ENCODE assay signal across 2 cellular contexts in genomic region chr9:34387239-34387638, GRCh38.
TF ChIP-seq lines count a peak whose summit lies in the region.

No MANE protein-coding gene starts in this region.

TF ChIP-seq in HEK293, 187 proteins besides CTCF, POLR2A, EP300 and RAD21:
- no peak for TF ChIP-seq ZNF423 (tag by site-specific recombination; IDR thresholded peaks at IDR 0.05)
- 0 out of 2 replicates have a peak, but pooled peaks have one; percentile 32 for TF ChIP-seq ZFHX2 (tag by site-specific recombination; conservative IDR thresholded peaks at IDR 0.05)

TF ChIP-seq in H1, 55 proteins besides CTCF, POLR2A, EP300 and RAD21:
- no peak for TF ChIP-seq NANOG (IDR thresholded peaks at IDR 0.05; ENCODE audit: insufficient read depth, low read depth, low read length, poor library complexity, severe bottlenecking)
- no peak for TF ChIP-seq SUZ12 (IDR thresholded peaks at IDR 0.05; ENCODE audit: low read length)
